2 cellular contexts compared by ENCODE assay signal in the genomic region with DNA sequence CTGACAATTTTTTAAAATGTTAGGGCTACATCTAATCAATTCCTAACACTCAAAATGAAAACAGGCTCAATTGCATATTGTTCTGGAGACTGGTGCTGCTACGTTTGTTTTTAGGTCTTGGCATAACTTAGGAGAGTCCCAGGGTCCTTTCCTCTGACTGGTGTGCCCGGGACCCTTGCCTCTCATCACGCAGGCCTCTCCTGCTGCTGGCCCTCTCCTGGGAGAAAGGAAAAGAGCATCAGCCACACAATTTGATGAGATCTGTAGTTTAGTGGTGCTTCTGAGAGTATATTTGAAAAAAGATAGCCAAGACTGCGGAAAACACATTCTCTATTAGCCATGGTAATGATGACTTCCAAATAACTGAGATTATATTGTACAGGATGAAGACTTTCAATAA.
TF ChIP-seq lines count a peak whose summit lies in the region.

No MANE protein-coding gene starts in this region.

TF ChIP-seq in GM23338, 12 proteins besides CTCF, POLR2A, EP300 and RAD21 (continued from another document):
- TF ChIP-seq, protein P1, sequence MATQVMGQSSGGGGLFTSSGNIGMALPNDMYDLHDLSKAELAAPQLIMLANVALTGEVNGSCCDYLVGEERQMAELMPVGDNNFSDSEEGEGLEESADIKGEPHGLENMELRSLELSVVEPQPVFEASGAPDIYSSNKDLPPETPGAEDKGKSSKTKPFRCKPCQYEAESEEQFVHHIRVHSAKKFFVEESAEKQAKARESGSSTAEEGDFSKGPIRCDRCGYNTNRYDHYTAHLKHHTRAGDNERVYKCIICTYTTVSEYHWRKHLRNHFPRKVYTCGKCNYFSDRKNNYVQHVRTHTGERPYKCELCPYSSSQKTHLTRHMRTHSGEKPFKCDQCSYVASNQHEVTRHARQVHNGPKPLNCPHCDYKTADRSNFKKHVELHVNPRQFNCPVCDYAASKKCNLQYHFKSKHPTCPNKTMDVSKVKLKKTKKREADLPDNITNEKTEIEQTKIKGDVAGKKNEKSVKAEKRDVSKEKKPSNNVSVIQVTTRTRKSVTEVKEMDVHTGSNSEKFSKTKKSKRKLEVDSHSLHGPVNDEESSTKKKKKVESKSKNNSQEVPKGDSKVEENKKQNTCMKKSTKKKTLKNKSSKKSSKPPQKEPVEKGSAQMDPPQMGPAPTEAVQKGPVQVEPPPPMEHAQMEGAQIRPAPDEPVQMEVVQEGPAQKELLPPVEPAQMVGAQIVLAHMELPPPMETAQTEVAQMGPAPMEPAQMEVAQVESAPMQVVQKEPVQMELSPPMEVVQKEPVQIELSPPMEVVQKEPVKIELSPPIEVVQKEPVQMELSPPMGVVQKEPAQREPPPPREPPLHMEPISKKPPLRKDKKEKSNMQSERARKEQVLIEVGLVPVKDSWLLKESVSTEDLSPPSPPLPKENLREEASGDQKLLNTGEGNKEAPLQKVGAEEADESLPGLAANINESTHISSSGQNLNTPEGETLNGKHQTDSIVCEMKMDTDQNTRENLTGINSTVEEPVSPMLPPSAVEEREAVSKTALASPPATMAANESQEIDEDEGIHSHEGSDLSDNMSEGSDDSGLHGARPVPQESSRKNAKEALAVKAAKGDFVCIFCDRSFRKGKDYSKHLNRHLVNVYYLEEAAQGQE (IDR thresholded peaks at IDR 0.05; ENCODE audit: unreplicated experiment) = no peak
- no peak for TF ChIP-seq EZH2phosphoT487 (IDR thresholded peaks at IDR 0.05; ENCODE audit: unreplicated experiment)
- TF ChIP-seq NANOG (IDR thresholded peaks at IDR 0.05; ENCODE audit: borderline replicate concordance) = no peak
- TF ChIP-seq ZNF331 (CRISPR knock-in tag; IDR thresholded peaks at IDR 0.05; ENCODE audit: low read depth) = no peak
- no peak for TF ChIP-seq EZH2 (IDR thresholded peaks at IDR 0.05; ENCODE audit: low read depth, unreplicated experiment)
- TF ChIP-seq, protein P2, sequence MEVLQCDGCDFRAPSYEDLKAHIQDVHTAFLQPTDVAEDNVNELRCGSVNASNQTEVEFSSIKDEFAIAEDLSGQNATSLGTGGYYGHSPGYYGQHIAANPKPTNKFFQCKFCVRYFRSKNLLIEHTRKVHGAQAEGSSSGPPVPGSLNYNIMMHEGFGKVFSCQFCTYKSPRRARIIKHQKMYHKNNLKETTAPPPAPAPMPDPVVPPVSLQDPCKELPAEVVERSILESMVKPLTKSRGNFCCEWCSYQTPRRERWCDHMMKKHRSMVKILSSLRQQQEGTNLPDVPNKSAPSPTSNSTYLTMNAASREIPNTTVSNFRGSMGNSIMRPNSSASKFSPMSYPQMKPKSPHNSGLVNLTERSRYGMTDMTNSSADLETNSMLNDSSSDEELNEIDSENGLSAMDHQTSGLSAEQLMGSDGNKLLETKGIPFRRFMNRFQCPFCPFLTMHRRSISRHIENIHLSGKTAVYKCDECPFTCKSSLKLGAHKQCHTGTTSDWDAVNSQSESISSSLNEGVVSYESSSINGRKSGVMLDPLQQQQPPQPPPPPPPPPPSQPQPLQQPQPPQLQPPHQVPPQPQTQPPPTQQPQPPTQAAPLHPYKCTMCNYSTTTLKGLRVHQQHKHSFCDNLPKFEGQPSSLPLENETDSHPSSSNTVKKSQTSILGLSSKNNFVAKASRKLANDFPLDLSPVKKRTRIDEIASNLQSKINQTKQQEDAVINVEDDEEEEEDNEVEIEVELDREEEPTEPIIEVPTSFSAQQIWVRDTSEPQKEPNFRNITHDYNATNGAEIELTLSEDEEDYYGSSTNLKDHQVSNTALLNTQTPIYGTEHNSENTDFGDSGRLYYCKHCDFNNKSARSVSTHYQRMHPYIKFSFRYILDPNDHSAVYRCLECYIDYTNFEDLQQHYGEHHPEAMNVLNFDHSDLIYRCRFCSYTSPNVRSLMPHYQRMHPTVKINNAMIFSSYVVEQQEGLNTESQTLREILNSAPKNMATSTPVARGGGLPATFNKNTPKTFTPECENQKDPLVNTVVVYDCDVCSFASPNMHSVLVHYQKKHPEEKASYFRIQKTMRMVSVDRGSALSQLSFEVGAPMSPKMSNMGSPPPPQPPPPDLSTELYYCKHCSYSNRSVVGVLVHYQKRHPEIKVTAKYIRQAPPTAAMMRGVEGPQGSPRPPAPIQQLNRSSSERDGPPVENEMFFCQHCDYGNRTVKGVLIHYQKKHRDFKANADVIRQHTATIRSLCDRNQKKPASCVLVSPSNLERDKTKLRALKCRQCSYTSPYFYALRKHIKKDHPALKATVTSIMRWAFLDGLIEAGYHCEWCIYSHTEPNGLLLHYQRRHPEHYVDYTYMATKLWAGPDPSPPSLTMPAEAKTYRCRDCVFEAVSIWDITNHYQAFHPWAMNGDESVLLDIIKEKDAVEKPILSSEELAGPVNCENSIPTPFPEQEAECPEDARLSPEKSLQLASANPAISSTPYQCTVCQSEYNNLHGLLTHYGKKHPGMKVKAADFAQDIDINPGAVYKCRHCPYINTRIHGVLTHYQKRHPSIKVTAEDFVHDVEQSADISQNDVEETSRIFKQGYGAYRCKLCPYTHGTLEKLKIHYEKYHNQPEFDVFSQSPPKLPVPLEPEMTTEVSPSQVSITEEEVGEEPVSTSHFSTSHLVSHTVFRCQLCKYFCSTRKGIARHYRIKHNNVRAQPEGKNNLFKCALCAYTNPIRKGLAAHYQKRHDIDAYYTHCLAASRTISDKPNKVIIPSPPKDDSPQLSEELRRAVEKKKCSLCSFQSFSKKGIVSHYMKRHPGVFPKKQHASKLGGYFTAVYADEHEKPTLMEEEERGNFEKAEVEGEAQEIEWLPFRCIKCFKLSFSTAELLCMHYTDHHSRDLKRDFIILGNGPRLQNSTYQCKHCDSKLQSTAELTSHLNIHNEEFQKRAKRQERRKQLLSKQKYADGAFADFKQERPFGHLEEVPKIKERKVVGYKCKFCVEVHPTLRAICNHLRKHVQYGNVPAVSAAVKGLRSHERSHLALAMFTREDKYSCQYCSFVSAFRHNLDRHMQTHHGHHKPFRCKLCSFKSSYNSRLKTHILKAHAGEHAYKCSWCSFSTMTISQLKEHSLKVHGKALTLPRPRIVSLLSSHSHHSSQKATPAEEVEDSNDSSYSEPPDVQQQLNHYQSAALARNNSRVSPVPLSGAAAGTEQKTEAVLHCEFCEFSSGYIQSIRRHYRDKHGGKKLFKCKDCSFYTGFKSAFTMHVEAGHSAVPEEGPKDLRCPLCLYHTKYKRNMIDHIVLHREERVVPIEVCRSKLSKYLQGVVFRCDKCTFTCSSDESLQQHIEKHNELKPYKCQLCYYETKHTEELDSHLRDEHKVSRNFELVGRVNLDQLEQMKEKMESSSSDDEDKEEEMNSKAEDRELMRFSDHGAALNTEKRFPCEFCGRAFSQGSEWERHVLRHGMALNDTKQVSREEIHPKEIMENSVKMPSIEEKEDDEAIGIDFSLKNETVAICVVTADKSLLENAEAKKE (CRISPR knock-in tag; IDR thresholded peaks at IDR 0.05) = no peak

TF ChIP-seq in WTC11, 78 proteins besides CTCF, POLR2A, EP300 and RAD21 (continued from another document):
- TF ChIP-seq, protein P3, sequence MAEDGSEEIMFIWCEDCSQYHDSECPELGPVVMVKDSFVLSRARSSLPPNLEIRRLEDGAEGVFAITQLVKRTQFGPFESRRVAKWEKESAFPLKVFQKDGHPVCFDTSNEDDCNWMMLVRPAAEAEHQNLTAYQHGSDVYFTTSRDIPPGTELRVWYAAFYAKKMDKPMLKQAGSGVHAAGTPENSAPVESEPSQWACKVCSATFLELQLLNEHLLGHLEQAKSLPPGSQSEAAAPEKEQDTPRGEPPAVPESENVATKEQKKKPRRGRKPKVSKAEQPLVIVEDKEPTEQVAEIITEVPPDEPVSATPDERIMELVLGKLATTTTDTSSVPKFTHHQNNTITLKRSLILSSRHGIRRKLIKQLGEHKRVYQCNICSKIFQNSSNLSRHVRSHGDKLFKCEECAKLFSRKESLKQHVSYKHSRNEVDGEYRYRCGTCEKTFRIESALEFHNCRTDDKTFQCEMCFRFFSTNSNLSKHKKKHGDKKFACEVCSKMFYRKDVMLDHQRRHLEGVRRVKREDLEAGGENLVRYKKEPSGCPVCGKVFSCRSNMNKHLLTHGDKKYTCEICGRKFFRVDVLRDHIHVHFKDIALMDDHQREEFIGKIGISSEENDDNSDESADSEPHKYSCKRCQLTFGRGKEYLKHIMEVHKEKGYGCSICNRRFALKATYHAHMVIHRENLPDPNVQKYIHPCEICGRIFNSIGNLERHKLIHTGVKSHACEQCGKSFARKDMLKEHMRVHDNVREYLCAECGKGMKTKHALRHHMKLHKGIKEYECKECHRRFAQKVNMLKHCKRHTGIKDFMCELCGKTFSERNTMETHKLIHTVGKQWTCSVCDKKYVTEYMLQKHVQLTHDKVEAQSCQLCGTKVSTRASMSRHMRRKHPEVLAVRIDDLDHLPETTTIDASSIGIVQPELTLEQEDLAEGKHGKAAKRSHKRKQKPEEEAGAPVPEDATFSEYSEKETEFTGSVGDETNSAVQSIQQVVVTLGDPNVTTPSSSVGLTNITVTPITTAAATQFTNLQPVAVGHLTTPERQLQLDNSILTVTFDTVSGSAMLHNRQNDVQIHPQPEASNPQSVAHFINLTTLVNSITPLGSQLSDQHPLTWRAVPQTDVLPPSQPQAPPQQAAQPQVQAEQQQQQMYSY (CRISPR knock-in tag; IDR thresholded peaks at IDR 0.05) = no peak
- no peak for TF ChIP-seq IRF2 (CRISPR knock-in tag; IDR thresholded peaks at IDR 0.05; ENCODE audit: borderline replicate concordance, low read depth)
- no peak for TF ChIP-seq EMX1 (CRISPR knock-in tag; IDR thresholded peaks at IDR 0.05)
- TF ChIP-seq JAZF1 (CRISPR knock-in tag; IDR thresholded peaks at IDR 0.05) = no peak
- TF ChIP-seq GABPB1 (CRISPR knock-in tag; IDR thresholded peaks at IDR 0.05) = no peak
- TF ChIP-seq, protein P4, sequence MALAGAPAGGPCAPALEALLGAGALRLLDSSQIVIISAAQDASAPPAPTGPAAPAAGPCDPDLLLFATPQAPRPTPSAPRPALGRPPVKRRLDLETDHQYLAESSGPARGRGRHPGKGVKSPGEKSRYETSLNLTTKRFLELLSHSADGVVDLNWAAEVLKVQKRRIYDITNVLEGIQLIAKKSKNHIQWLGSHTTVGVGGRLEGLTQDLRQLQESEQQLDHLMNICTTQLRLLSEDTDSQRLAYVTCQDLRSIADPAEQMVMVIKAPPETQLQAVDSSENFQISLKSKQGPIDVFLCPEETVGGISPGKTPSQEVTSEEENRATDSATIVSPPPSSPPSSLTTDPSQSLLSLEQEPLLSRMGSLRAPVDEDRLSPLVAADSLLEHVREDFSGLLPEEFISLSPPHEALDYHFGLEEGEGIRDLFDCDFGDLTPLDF (CRISPR knock-in tag; IDR thresholded peaks at IDR 0.05) = no peak
- TF ChIP-seq, protein P5, sequence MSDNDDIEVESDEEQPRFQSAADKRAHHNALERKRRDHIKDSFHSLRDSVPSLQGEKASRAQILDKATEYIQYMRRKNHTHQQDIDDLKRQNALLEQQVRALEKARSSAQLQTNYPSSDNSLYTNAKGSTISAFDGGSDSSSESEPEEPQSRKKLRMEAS (CRISPR knock-in tag; IDR thresholded peaks at IDR 0.05) = no peak
- TF ChIP-seq, protein P6, sequence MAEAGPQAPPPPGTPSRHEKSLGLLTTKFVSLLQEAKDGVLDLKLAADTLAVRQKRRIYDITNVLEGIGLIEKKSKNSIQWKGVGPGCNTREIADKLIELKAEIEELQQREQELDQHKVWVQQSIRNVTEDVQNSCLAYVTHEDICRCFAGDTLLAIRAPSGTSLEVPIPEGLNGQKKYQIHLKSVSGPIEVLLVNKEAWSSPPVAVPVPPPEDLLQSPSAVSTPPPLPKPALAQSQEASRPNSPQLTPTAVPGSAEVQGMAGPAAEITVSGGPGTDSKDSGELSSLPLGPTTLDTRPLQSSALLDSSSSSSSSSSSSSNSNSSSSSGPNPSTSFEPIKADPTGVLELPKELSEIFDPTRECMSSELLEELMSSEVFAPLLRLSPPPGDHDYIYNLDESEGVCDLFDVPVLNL (CRISPR knock-in tag; IDR thresholded peaks at IDR 0.05; ENCODE audit: borderline replicate concordance, low read depth) = no peak
- TF ChIP-seq, protein P7, sequence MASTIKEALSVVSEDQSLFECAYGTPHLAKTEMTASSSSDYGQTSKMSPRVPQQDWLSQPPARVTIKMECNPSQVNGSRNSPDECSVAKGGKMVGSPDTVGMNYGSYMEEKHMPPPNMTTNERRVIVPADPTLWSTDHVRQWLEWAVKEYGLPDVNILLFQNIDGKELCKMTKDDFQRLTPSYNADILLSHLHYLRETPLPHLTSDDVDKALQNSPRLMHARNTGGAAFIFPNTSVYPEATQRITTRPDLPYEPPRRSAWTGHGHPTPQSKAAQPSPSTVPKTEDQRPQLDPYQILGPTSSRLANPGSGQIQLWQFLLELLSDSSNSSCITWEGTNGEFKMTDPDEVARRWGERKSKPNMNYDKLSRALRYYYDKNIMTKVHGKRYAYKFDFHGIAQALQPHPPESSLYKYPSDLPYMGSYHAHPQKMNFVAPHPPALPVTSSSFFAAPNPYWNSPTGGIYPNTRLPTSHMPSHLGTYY (CRISPR knock-in tag; IDR thresholded peaks at IDR 0.05) = no peak
- TF ChIP-seq ATF1 (CRISPR knock-in tag; IDR thresholded peaks at IDR 0.05) = no peak
